ENCODE assay signal across 30 cellular contexts in genomic region chr12:122458105-122459035, GRCh38. TPM values are rescaled to one million over a fixed set of nuclear protein-coding genes. Genes with fewer than 3 reads are reported as not detected.
DNase-seq lines count a peak whose midpoint lies in the region; ATAC-seq, FAIRE-seq and TF ChIP-seq lines count a peak whose summit lies in the region.
"Had no signal": no experiment of that assay in that cellular context is flagged by ENCODE, and none has a peak within 500 bp of the region (broad histone marks: within the 10 kb centered on the region; RNA-seq: fewer than 3 reads in every experiment).

No MANE protein-coding gene starts in this region.

- peaks cover 12% of the 10 kb centered on the region for H3K36me3 Mint-ChIP-seq in Calu3 (ENCODE audit: insufficient read depth, unreplicated experiment)
- H3K36me3 Mint-ChIP-seq: CD4-positive, CD25-positive, alpha-beta regulatory T cell; natural killer cell had no signal

- no peak overlapping the region for H3K9ac ChIP-seq in BLaER1 treated with 17β-estradiol and CSF1 and Interleukin-3, amounts not matched to agents 10 nM and 100 nM
- no peak overlapping the region for H3K9ac ChIP-seq in GM12878 (ENCODE audit: control insufficient read depth, insufficient read depth, low read length)
- H3K9ac ChIP-seq in parathyroid adenoma: no peak overlapping the region

- RAD21 ChIA-PET in GM12878 (lab: Charles Lee; ENCODE audit: unreplicated experiment): no interaction called here

- SMC1A ChIA-PET in GM12878 (lab: Charles Lee; ENCODE audit: uncharacterized antibody, unreplicated experiment): no interaction called here

- BruUV-seq in Calu3 (replicated peaks; lab: Mats Ljungman, UMichigan) (no TSS peak), GM12878 (replicated peaks; lab: Mats Ljungman, UMichigan) (no TSS peak)

- in situ Hi-C loops in GM12878 (cut with MboI): no loop called here
- in situ Hi-C loops in brain microvascular endothelial cell (cut with HindIII; ENCODE audit: low pct_ligation_motif_present, low sequenced_read_pairs): no loop called here

- WGBS in GM12878 (ENCODE audit: insufficient coverage, insufficient replicate concordance, low lambda C conversion rate, missing lambda C conversion rate): 94% methylated on average over 17 of the region's 17 CpGs

- peak overlapping the region; percentile 83 for H3K27ac Mint-ChIP-seq in Calu3 (ENCODE audit: unreplicated experiment)

- H3K4me2 ChIP-seq in BLaER1 treated with 17β-estradiol and CSF1 and Interleukin-3, amounts not matched to agents 10 nM and 100 nM: peak overlapping the region in 7 of 11 experiments; percentile 8 to 58 (median 44); a peak in 6 of 22 replicates
- no peak overlapping the region; the same call in 1 of the 2 replicates for H3K4me2 ChIP-seq in GM12878 (ENCODE audit: control insufficient read depth, insufficient read depth)
- H3K4me2 ChIP-seq in parathyroid adenoma (ENCODE audit: low read length): no peak overlapping the region

- TF ChIP-seq RAD21 in GM12878 (IDR thresholded peaks at IDR 0.05; ENCODE audit: insufficient read depth, low read depth, low read length): no peak

- no peaks in the 10 kb centered on the region for H3K9me3 ChIP-seq in BLaER1 treated with 17β-estradiol and CSF1 and Interleukin-3, amounts not matched to agents 10 nM and 100 nM (replicated peaks in 1 of 11)
- no peaks in the 10 kb centered on the region for H3K9me3 ChIP-seq in GM12878 (replicated peaks; ENCODE audit: control insufficient read depth, insufficient read depth, low read length)
- H3K9me3 ChIP-seq in parathyroid adenoma (ENCODE audit: control insufficient read depth, low read length): no peaks in the 10 kb centered on the region
- H3K9me3 ChIP-seq: esophagus squamous epithelium, gastroesophageal sphincter, left ventricle myocardium inferior, right atrium auricular region, thoracic aorta had no signal

- CTCF ChIA-PET in Calu3 (lab: Charles Lee) (interaction anchor here (0.5 to 1.8 kb wide), 6 partner anchors 9 to 59 kb away, joined by 3 to 8 read pairs (median 4); no protein-coding TSS in a partner anchor), GM12878 (lab: Yijun Ruan, JAX) (interaction anchor here (5.7 kb wide), 1 partner anchor 14 kb away, joined by 25 read pairs; no protein-coding TSS in a partner anchor), RWPE1 (lab: Yijun Ruan, JAX) (no interaction called here)

- H3K4me1 Mint-ChIP-seq in Calu3 (ENCODE audit: low read depth, unreplicated experiment): peaks cover 5% of the 10 kb centered on the region

- POLR2A ChIA-PET in GM12878 (lab: Charles Lee) (interaction anchor here (0.5 to 0.7 kb wide), 3 partner anchors 19 to 230 kb away, joined by 3 to 7 read pairs (median 3); no protein-coding TSS in a partner anchor), RWPE1 (lab: Yijun Ruan, JAX; ENCODE audit: low non-redundant PET) (no interaction called here)

- TF ChIP-seq CTCF in Calu3 (IDR thresholded peaks at IDR 0.05; ENCODE audit: unreplicated experiment) (no peak), GM12878 (IDR thresholded peaks at IDR 0.05 in 2 of 3, conservative IDR thresholded peaks at IDR 0.05 in 1 of 3; ENCODE audit: control insufficient read depth in 2 of 3, extremely low read depth in 1 of 3, insufficient read depth in 1 of 3, low read depth in 3 of 3, low read length in 3 of 3) (no peak), parathyroid adenoma (IDR thresholded peaks at IDR 0.05) (no peak), brain microvascular endothelial cell (IDR thresholded peaks at IDR 0.05; ENCODE audit: low read depth, low read length, missing control alignments) (no peak), RWPE1 (conservative IDR thresholded peaks at IDR 0.05; ENCODE audit: low read depth) (no peak)

- no peaks in the 10 kb centered on the region for H3K27me3 ChIP-seq in BLaER1 treated with 17β-estradiol and CSF1 and Interleukin-3, amounts not matched to agents 10 nM and 100 nM
- H3K27me3 ChIP-seq in GM12878 (replicated peaks in 1 of 2; ENCODE audit: control insufficient read depth in 2 of 2, insufficient read depth in 2 of 2, low read length in 1 of 2) (no peaks in the 10 kb centered on the region), parathyroid adenoma (ENCODE audit: control insufficient read depth, insufficient read depth, low read length) (no peaks in the 10 kb centered on the region), brain microvascular endothelial cell (replicated peaks) (no peaks in the 10 kb centered on the region)
- H3K27me3 ChIP-seq: esophagus squamous epithelium, gastroesophageal sphincter, right atrium auricular region had no signal

- intact Hi-C loops in Calu3 (cut with micrococcal nuclease; ENCODE audit: unreplicated experiment): loop anchor here (1.0 kb wide), 1 partner anchor 9 kb away; no protein-coding TSS in a partner anchor
- intact Hi-C loops in GM12878 (cut with micrococcal nuclease; ENCODE audit: unreplicated experiment): no loop called here

- H3K4me3 ChIP-seq in BLaER1 treated with 17β-estradiol and CSF1 and Interleukin-3, amounts not matched to agents 10 nM and 100 nM: no peak overlapping the region
- H3K4me3 ChIP-seq in GM12878 (no peak overlapping the region), parathyroid adenoma (ENCODE audit: low read depth, low read length) (no peak overlapping the region), brain microvascular endothelial cell (ENCODE audit: low read depth, low read length) (no peak overlapping the region)
- H3K4me3 ChIP-seq: coronary artery, esophagus squamous epithelium, gastroesophageal sphincter, left ventricle myocardium inferior, right atrium auricular region, thoracic aorta had no signal

- TF ChIP-seq POLR2A in GM12878 (IDR thresholded peaks at IDR 0.05; ENCODE audit: low read depth, low read length): no peak

- H3K27ac ChIP-seq in BLaER1 treated with 17β-estradiol and CSF1 and Interleukin-3, amounts not matched to agents 10 nM and 100 nM: no peak overlapping the region
- H3K27ac ChIP-seq in GM12878 (ENCODE audit: control insufficient read depth, insufficient read depth) (no peak overlapping the region), parathyroid adenoma (no peak overlapping the region), brain microvascular endothelial cell (no peak overlapping the region), RWPE1 (no peak overlapping the region)
- H3K27ac ChIP-seq: esophagus squamous epithelium, gastroesophageal sphincter, left ventricle myocardium inferior, right atrium auricular region, thoracic aorta, WERI-Rb-1 had no signal

- TF ChIP-seq EP300 in GM12878 (IDR thresholded peaks at IDR 0.05; ENCODE audit: borderline replicate concordance in 1 of 2, control insufficient read depth in 1 of 2, low read depth in 2 of 2, low read length in 2 of 2): no peak

- H3K4me3 Mint-ChIP-seq in Calu3 (ENCODE audit: low read depth, unreplicated experiment): no peak overlapping the region
- H3K4me3 Mint-ChIP-seq: activated T-cell treated with anti-CD3 and anti-CD28 coated beads, Interleukin-2, amount 50 U/mL, for 24 hours; CD4-positive, CD25-positive, alpha-beta regulatory T cell; natural killer cell had no signal

- no peaks in the 10 kb centered on the region for H3K79me2 ChIP-seq in GM12878 (ENCODE audit: control insufficient read depth, insufficient read depth, low read length)
- no peaks in the 10 kb centered on the region for H3K79me2 ChIP-seq in parathyroid adenoma

- H3K27me3 Mint-ChIP-seq in Calu3 (ENCODE audit: unreplicated experiment): no peaks in the 10 kb centered on the region
- H3K27me3 Mint-ChIP-seq: activated T-cell treated with anti-CD3 and anti-CD28 coated beads, Interleukin-2, amount 50 U/mL, for 24 hours had no signal

- H4K20me1 ChIP-seq in BLaER1 treated with 17β-estradiol and CSF1 and Interleukin-3, amounts not matched to agents 10 nM and 100 nM: no peaks in the 10 kb centered on the region
- H4K20me1 ChIP-seq in GM12878 (ENCODE audit: control insufficient read depth, insufficient read depth): no peaks in the 10 kb centered on the region

- H3K9me3 Mint-ChIP-seq in Calu3 (ENCODE audit: low read depth, unreplicated experiment): no peaks in the 10 kb centered on the region
- H3K9me3 Mint-ChIP-seq: activated T-cell treated with anti-CD3 and anti-CD28 coated beads, Interleukin-2, amount 50 U/mL, for 24 hours; CD4-positive, CD25-positive, alpha-beta regulatory T cell; natural killer cell had no signal

- no peak for FAIRE-seq in GM12878 (lab: Jason Lieb, UNC)
- FAIRE-seq: H54 had no signal

- ATAC-seq in GM12878: no peak
- ATAC-seq: gastroesophageal sphincter, natural killer cell had no signal

- peak overlapping the region; percentile 76 for H2AFZ ChIP-seq in GM12878 (ENCODE audit: control insufficient read depth, low read depth, low read length)
- H2AFZ ChIP-seq in parathyroid adenoma: peak overlapping the region; percentile 17

- H3K36me3 ChIP-seq in BLaER1 treated with 17β-estradiol and CSF1 and Interleukin-3, amounts not matched to agents 10 nM and 100 nM: no peaks in the 10 kb centered on the region
- no peaks in the 10 kb centered on the region for H3K36me3 ChIP-seq in GM12878 (ENCODE audit: control insufficient read depth in 2 of 2, insufficient read depth in 2 of 2, low read length in 1 of 2)
- no peaks in the 10 kb centered on the region for H3K36me3 ChIP-seq in parathyroid adenoma (ENCODE audit: control insufficient read depth, insufficient read depth, low read length)
- H3K36me3 ChIP-seq in brain microvascular endothelial cell (replicated peaks): no peaks in the 10 kb centered on the region
- H3K36me3 ChIP-seq: esophagus squamous epithelium, gastroesophageal sphincter, left ventricle myocardium inferior, right atrium auricular region, thoracic aorta, WERI-Rb-1 had no signal

- DNase-seq in Calu3 (peak; percentile 62), GM12878 (ENCODE audit: low read depth, low spot score) (no peak), AG08395 (ENCODE audit: low spot score) (no peak), brain microvascular endothelial cell (no peak), RWPE1 (ENCODE audit: low spot score) (no peak)
- DNase-seq: activated CD4-positive, alpha-beta T cell treated with anti-CD3 and anti-CD28 coated beads, Interleukin-2, amount 50 U/mL, for 4 hours; amygdala; CD4-positive, CD25-positive, alpha-beta regulatory T cell; DMS 273 treated with DMSO at 0.1 percent for 48 hours; esophagus squamous epithelium; GDM1; hippocampal formation; left ventricle myocardium inferior; midbrain; natural killer cell; NCI-H1092 treated with DMSO at 0.1 percent for 48 hours; NCI-H1930; NCI-H69; stimulated activated CD4-positive, alpha-beta T cell treated with anti-CD3 and anti-CD28 coated beads, Interleukin-12 subunit alpha, Interleukin-12 subunit beta, amount 100 ng/mL, for 4 hours; stimulated activated CD4-positive, alpha-beta T cell treated with anti-CD3 and anti-CD28 coated beads, Interleukin-4, amount 100 ng/mL, for 24 hours; stimulated activated naive CD4-positive, alpha-beta T cell treated with Interleukin-2 at 50 U/mL for 16 hours; WERI-Rb-1 had no signal

- peaks cover 13 to 31% (median 25%) of the 10 kb centered on the region in 10 experiments for H3K4me1 ChIP-seq in BLaER1 treated with 17β-estradiol and CSF1 and Interleukin-3, amounts not matched to agents 10 nM and 100 nM
- peaks cover 15% of the 10 kb centered on the region for H3K4me1 ChIP-seq in GM12878 (ENCODE audit: control insufficient read depth, insufficient read depth, low read length)
- H3K4me1 ChIP-seq in parathyroid adenoma: peaks cover 7% of the 10 kb centered on the region
- H3K4me1 ChIP-seq: gastroesophageal sphincter, left ventricle myocardium inferior, right atrium auricular region had no signal

RNA-seq across cellular contexts. Expression of gene CLIP1, which starts 35.9 kb away (rescaled TPM):
- total RNA-seq in Calu3 (2022) (95.3 and 109 TPM in 2 replicates), GM12878 (2014; rRNA removed) (23.8 and 26.6 TPM in 2 replicates), GM12878 (2014; rRNA removed; fragmentation: Illumina TruSeq; extraction: Trizol) (44.0 and 45.4 TPM in 2 replicates), GM12878 (2021) (39.2 and 39.4 TPM in 2 replicates)
- total RNA-seq in GM12878 (2013; cell fraction: nucleolus; rRNA removed): 89.0 and 94.1 TPM in 2 replicates
- polyA plus RNA-seq in GM12878 (2011; ENCODE audit: low read depth): 12.5 TPM
- polyA plus RNA-seq in GM12878 (2011; rRNA removed) (25.8 and 32.0 TPM in 2 replicates), GM12878 (2014; fragmentation: Illumina TruSeq; extraction: Trizol) (39.9 and 42.0 TPM in 2 replicates), GM12878 (2014; fragmentation: Nextera tagmentation; extraction: Ambion mirVana) (1 to 10 TPM; 6.0 to 6.3 TPM), GM12878 (2014; rRNA removed) (20.0 and 23.4 TPM in 2 replicates), GM12878 (2016; fragmentation: Nextera tagmentation; extraction: Ambion mirVana) (10 to 100 TPM; 19.9 to 26.6 TPM)
- polyA plus RNA-seq in GM12878 (2011; cell fraction: cytosol; rRNA removed): 22.6 and 25.9 TPM in 2 replicates
- polyA plus RNA-seq in GM12878 (2011; cell fraction: nucleus; rRNA removed): 25.4 and 29.1 TPM in 2 replicates
- 12.5 and 14.6 TPM in 2 replicates for polyA plus RNA-seq in GM12878 (2012)
- polyA minus RNA-seq in GM12878 (2011; rRNA and poly(A)+ RNA removed): 51.7 and 60.6 TPM in 2 replicates
- 9.8 and 10.3 TPM in 2 replicates for polyA minus RNA-seq in GM12878 (2011; cell fraction: cytosol; rRNA and poly(A)+ RNA removed)
- 13.5 and 27.0 TPM in 2 replicates for polyA minus RNA-seq in GM12878 (2011; cell fraction: nucleus; rRNA and poly(A)+ RNA removed)

RNA-seq across cellular contexts. Expression of gene ZCCHC8, which starts 42.4 kb away (rescaled TPM):
- 46.6 and 46.8 TPM in 2 replicates for total RNA-seq in Calu3 (2022)
- total RNA-seq in GM12878 (2013; cell fraction: nucleolus; rRNA removed): 92.1 and 101 TPM in 2 replicates
- 23.6 and 25.1 TPM in 2 replicates for total RNA-seq in GM12878 (2014; rRNA removed)
- 28.9 and 30.3 TPM in 2 replicates for total RNA-seq in GM12878 (2014; rRNA removed; fragmentation: Illumina TruSeq; extraction: Trizol)
- 20.6 and 22.2 TPM in 2 replicates for total RNA-seq in GM12878 (2021)
- polyA plus RNA-seq in GM12878 (2011; ENCODE audit: low read depth): 10.1 TPM
- polyA plus RNA-seq in GM12878 (2011; rRNA removed): 26.2 and 36.2 TPM in 2 replicates
- polyA plus RNA-seq in GM12878 (2011; cell fraction: cytosol; rRNA removed): 19.7 and 20.7 TPM in 2 replicates
- polyA plus RNA-seq in GM12878 (2011; cell fraction: nucleus; rRNA removed): 37.9 and 38.8 TPM in 2 replicates
- polyA plus RNA-seq in GM12878 (2012): 15.6 and 19.7 TPM in 2 replicates
- 34.8 and 46.5 TPM in 2 replicates for polyA plus RNA-seq in GM12878 (2014; fragmentation: Illumina TruSeq; extraction: Trizol)
- 1 to 10 TPM; 8.8 to 9.4 TPM for polyA plus RNA-seq in GM12878 (2014; fragmentation: Nextera tagmentation; extraction: Ambion mirVana)
- polyA plus RNA-seq in GM12878 (2014; rRNA removed): 21.1 and 21.8 TPM in 2 replicates
- polyA plus RNA-seq in GM12878 (2016; fragmentation: Nextera tagmentation; extraction: Ambion mirVana): 10 to 100 TPM; 16.9 to 18.7 TPM
- polyA minus RNA-seq in GM12878 (2011; rRNA and poly(A)+ RNA removed): 17.3 and 20.3 TPM in 2 replicates
- polyA minus RNA-seq in GM12878 (2011; cell fraction: cytosol; rRNA and poly(A)+ RNA removed): 7.4 and 8.8 TPM in 2 replicates
- 10.2 and 13.4 TPM in 2 replicates for polyA minus RNA-seq in GM12878 (2011; cell fraction: nucleus; rRNA and poly(A)+ RNA removed)

Comparison
In these comparisons a context has a peak if more than half of its experiments do, and no peak if none do; other contexts are left out.
1. H3K4me2 ChIP-seq: peak in BLaER1 treated with 17β-estradiol and CSF1 and Interleukin-3, amounts not matched to agents 10 nM and 100 nM (7 of 11); none in GM12878 (single experiment) and parathyroid adenoma (single experiment).